ENCODE assay signal across 27 cellular contexts in the genomic region with DNA sequence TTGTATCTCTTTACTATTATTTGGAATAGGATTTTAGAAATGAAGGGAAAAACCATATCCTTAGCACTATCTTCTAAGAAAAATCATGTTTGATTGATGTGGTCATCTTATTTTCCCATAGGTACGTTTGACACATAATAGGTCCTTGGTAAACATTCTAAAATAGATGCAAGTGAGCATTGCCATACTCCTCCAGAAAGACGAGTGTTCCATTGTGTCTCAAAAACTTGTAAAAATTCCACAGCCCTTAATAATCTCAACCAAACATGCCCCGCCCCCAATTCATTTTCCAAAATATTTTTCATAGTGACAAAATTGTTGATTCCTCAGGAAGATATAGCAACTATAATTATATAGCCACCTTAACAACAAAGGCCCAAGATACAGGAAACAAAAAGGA.
"Had no signal": no experiment of that assay in that cellular context is flagged by ENCODE, and none has a peak within 500 bp of the region (broad histone marks: within the 10 kb centered on the region; RNA-seq: fewer than 3 reads in every experiment).

No MANE protein-coding gene starts in this region.

- H3K9me3 Mint-ChIP-seq: immature natural killer cell; mesothelial cell of epicardium; naive B cell; natural killer cell; stimulated activated naive B cell treated with anti-CD40 and anti-IgM and Interleukin-4, amounts not matched to agents 10 μg/mL and 1 μg/mL and 100 μg/mL, for 72 hours had no signal

- H3K27ac Mint-ChIP-seq: mesothelial cell of epicardium; naive B cell; natural killer cell; progenitor cell of endocrine pancreas; stimulated activated naive B cell treated with anti-CD40 and anti-IgM and Interleukin-4, amounts not matched to agents 10 μg/mL and 1 μg/mL and 100 μg/mL, for 72 hours had no signal

- H3K4me1 ChIP-seq: lower lobe of right lung, right atrium auricular region, right lobe of liver, stomach, testis, thyroid gland had no signal

- H3K4me3 Mint-ChIP-seq: immature natural killer cell; mesothelial cell of epicardium; naive B cell; natural killer cell; stimulated activated naive B cell treated with anti-CD40 and anti-IgM and Interleukin-4, amounts not matched to agents 10 μg/mL and 1 μg/mL and 100 μg/mL, for 72 hours had no signal

- H3K9me3 ChIP-seq: left lung, lower lobe of right lung, ovary, right atrium auricular region, right lobe of liver, stomach, testis, thyroid gland, transverse colon, upper lobe of left lung had no signal

- H3K27me3 ChIP-seq: left lung, ovary, right atrium auricular region, right lobe of liver, stomach, testis, thyroid gland, transverse colon, upper lobe of left lung had no signal

- DNase-seq: hypothalamus; immature natural killer cell; kidney; left colon; left lung; lower lobe of right lung; mesendoderm; naive B cell; natural killer cell; ovary; right lobe of liver; stimulated activated CD4-positive, alpha-beta T cell treated with anti-CD3 and anti-CD28 coated beads, Interleukin-12 subunit alpha, Interleukin-12 subunit beta, amount 100 ng/mL, for 4 hours; stimulated activated CD4-positive, alpha-beta T cell treated with anti-CD3 and anti-CD28 coated beads, Interleukin-15, amount 100 ng/mL, for 24 hours; stimulated activated CD4-positive, alpha-beta T cell treated with anti-CD3 and anti-CD28 coated beads, Interleukin-2, amount 100 ng/mL, for 24 hours; stimulated activated CD4-positive, alpha-beta T cell treated with anti-CD3 and anti-CD28 coated beads, Interleukin-4, amount 100 ng/mL, for 1 hour; stimulated activated naive B cell treated with anti-CD40 and anti-IgM and Interleukin-4, amounts not matched to agents 10 μg/mL and 1 μg/mL and 100 μg/mL, for 72 hours; stimulated activated naive CD8-positive, alpha-beta T cell treated with anti-CD3 and anti-CD28 coated beads, Interleukin-15, Interleukin-2, amounts not matched to agents 100 U/mL and 50 U/mL, for 24 hours; stomach; testis; thyroid gland; transverse colon; upper lobe of left lung had no signal

- H3K4me3 ChIP-seq: left lung, lower lobe of right lung, ovary, right atrium auricular region, right lobe of liver, skin epidermis, stomach, testis, thyroid gland, transverse colon, upper lobe of left lung had no signal

- H3K4me1 Mint-ChIP-seq: naive B cell; stimulated activated naive B cell treated with anti-CD40 and anti-IgM and Interleukin-4, amounts not matched to agents 10 μg/mL and 1 μg/mL and 100 μg/mL, for 72 hours had no signal

- H3K27ac ChIP-seq: left lung, lower lobe of right lung, ovary, right atrium auricular region, right lobe of liver, skin epidermis, stomach, testis, thyroid gland, transverse colon had no signal

- H3K36me3 ChIP-seq: ovary had no signal

- ATAC-seq: left colon; natural killer cell; stimulated activated naive B cell treated with anti-CD40 and anti-IgM and Interleukin-4, amounts not matched to agents 10 μg/mL and 1 μg/mL and 100 μg/mL, for 72 hours; stimulated activated naive CD8-positive, alpha-beta T cell treated with anti-CD3 and anti-CD28 coated beads, Interleukin-15, Interleukin-2, amounts not matched to agents 100 U/mL and 50 U/mL, for 24 hours had no signal

- H3K27me3 Mint-ChIP-seq: naive B cell; progenitor cell of endocrine pancreas; stimulated activated naive B cell treated with anti-CD40 and anti-IgM and Interleukin-4, amounts not matched to agents 10 μg/mL and 1 μg/mL and 100 μg/mL, for 72 hours had no signal

- FAIRE-seq: islet of Langerhans, kidney had no signal
